21 cellular contexts compared by ENCODE assay signal in the genomic region with DNA sequence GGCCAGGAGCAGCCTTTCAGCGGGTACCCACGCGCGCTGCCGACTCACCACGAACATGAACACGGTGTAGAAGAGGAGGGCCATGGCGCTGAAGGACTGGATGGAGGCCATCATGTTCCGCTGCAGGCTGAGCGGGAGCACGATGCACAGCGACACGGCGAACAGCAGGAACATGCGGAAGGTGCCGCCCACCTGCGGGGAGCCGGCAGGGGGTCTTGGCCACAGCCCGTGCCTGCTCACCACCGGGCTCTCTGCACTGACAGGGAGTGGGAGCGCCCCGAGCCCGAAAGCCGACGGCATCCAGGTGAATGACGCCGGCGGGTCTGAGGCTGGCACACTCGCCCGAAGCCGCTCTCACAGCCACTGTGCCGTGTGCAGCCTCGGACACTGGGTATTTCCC.
"Had no signal": no experiment of that assay in that cellular context is flagged by ENCODE, and none has a peak within 500 bp of the region (broad histone marks: within the 10 kb centered on the region; RNA-seq: fewer than 3 reads in every experiment).

No MANE protein-coding gene starts in this region.

- H3K4me3 ChIP-seq: hepatocyte, psoas muscle, sigmoid colon, skin epidermis, testis, tibial nerve, upper lobe of right lung had no signal

- H3K9me3 ChIP-seq: neutrophil, psoas muscle, sigmoid colon, testis, tibial nerve, upper lobe of right lung had no signal

- H3K27me3 ChIP-seq: foreskin keratinocyte, hepatocyte, neutrophil, sigmoid colon, testis, tibial nerve, upper lobe of right lung had no signal

- DNase-seq: dermis blood vessel endothelial cell; erythroblast; foreskin keratinocyte; kidney glomerular epithelial cell; mammary epithelial cell; naive thymus-derived CD4-positive, alpha-beta T cell; nephron progenitor cell; psoas muscle; retina; sigmoid colon; stimulated activated CD4-positive, alpha-beta T cell treated with anti-CD3 and anti-CD28 coated beads, Interleukin-2, amount 100 ng/mL, for 24 hours; stimulated activated CD4-positive, alpha-beta T cell treated with anti-CD3 and anti-CD28 coated beads, Interleukin-4, amount 100 ng/mL, for 4 hours; stimulated activated naive B cell treated with anti-CD40 and anti-IgM and Interleukin-4, amounts not matched to agents 10 μg/mL and 1 μg/mL and 100 μg/mL, for 72 hours; stimulated activated naive CD8-positive, alpha-beta T cell treated with anti-CD3 and anti-CD28 coated beads, Interleukin-15, amount 100 ng/mL, for 72 hours; testis; upper lobe of right lung had no signal

- H3K27me3 Mint-ChIP-seq: naive thymus-derived CD4-positive, alpha-beta T cell; stimulated activated naive B cell treated with anti-CD40 and anti-IgM and Interleukin-4, amounts not matched to agents 10 μg/mL and 1 μg/mL and 100 μg/mL, for 72 hours; stimulated activated naive CD8-positive, alpha-beta T cell treated with anti-CD3 and anti-CD28 coated beads, Interleukin-15, amount 100 ng/mL, for 72 hours had no signal

- H3K27ac ChIP-seq: foreskin keratinocyte, hepatocyte, neutrophil, psoas muscle, sigmoid colon, skin epidermis, testis, tibial nerve, upper lobe of right lung had no signal

- H3K4me1 ChIP-seq: foreskin keratinocyte, psoas muscle had no signal

- H3K27ac Mint-ChIP-seq: naive thymus-derived CD4-positive, alpha-beta T cell; nephron progenitor cell; stimulated activated naive B cell treated with anti-CD40 and anti-IgM and Interleukin-4, amounts not matched to agents 10 μg/mL and 1 μg/mL and 100 μg/mL, for 72 hours had no signal

- ATAC-seq: foreskin keratinocyte; left lobe of liver; naive thymus-derived CD4-positive, alpha-beta T cell; psoas muscle; stimulated activated naive B cell treated with anti-CD40 and anti-IgM and Interleukin-4, amounts not matched to agents 10 μg/mL and 1 μg/mL and 100 μg/mL, for 72 hours; stimulated activated naive CD8-positive, alpha-beta T cell treated with anti-CD3 and anti-CD28 coated beads, Interleukin-15, amount 100 ng/mL, for 72 hours; upper lobe of right lung had no signal

- H3K4me3 Mint-ChIP-seq: naive thymus-derived CD4-positive, alpha-beta T cell; nephron progenitor cell; stimulated activated naive B cell treated with anti-CD40 and anti-IgM and Interleukin-4, amounts not matched to agents 10 μg/mL and 1 μg/mL and 100 μg/mL, for 72 hours; stimulated activated naive CD8-positive, alpha-beta T cell treated with anti-CD3 and anti-CD28 coated beads, Interleukin-15, amount 100 ng/mL, for 72 hours had no signal

- H3K9me3 Mint-ChIP-seq: naive thymus-derived CD4-positive, alpha-beta T cell; nephron progenitor cell; stimulated activated naive B cell treated with anti-CD40 and anti-IgM and Interleukin-4, amounts not matched to agents 10 μg/mL and 1 μg/mL and 100 μg/mL, for 72 hours; stimulated activated naive CD8-positive, alpha-beta T cell treated with anti-CD3 and anti-CD28 coated beads, Interleukin-15, amount 100 ng/mL, for 72 hours had no signal
